ENCODE assay signal across 17 cellular contexts in the genomic region with DNA sequence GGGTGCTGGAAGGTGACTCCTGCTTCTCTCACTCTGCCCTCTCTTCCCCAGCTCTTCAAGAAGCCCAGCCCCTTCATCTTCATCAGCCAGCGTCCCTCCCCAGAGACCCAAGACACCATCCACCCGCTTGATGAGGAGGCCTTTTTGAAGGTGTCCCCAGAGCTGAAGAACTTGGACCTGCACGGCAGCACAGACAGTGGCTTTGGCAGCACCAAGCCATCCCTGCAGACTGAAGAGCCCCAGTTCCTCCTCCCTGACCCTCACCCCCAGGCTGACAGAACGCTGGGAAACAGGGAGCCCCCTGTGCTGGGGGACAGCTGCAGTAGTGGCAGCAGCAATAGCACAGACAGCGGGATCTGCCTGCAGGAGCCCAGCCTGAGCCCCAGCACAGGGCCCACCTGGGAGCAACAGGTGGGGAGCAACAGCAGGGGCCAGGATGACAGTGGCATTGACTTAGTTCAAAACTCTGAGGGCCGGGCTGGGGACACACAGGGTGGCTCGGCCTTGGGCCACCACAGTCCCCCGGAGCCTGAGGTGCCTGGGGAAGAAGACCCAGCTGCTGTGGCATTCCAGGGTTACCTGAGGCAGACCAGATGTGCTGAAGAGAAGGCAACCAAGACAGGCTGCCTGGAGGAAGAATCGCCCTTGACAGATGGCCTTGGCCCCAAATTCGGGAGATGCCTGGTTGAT. TPM values are rescaled to one million over a fixed set of nuclear protein-coding genes. Genes with fewer than 3 reads are reported as not detected.
DNase-seq lines count a peak whose midpoint lies in the region; ATAC-seq and TF ChIP-seq lines count a peak whose summit lies in the region.
"Had no signal": no experiment of that assay in that cellular context is flagged by ENCODE, and none has a peak within 500 bp of the region (broad histone marks: within the 10 kb centered on the region; RNA-seq: fewer than 3 reads in every experiment).

No MANE protein-coding gene starts in this region.

- DNase-seq in stimulated activated naive CD8-positive, alpha-beta T cell treated with anti-CD3 and anti-CD28 coated beads, Interleukin-15, Interleukin-2, amounts not matched to agents 100 U/mL and 50 U/mL, for 24 hours = no peak
- no peak for DNase-seq in activated CD8-positive, alpha-beta T cell treated with anti-CD3 and anti-CD28 coated beads for 36 hours
- DNase-seq in effector memory CD8-positive, alpha-beta T cell = no peak
- DNase-seq in left lung (no peak), SJCRH30 (no peak), AG08396 (ENCODE audit: low spot score) (no peak), retina (no peak)
- DNase-seq: GF-D8, heart right ventricle, MV-4-11, NCI-H2081, NCI-H510A treated with DMSO at 0.1 percent for 48 hours, nucleus accumbens, right cardiac atrium, SIG-M5 had no signal

- H3K27me3 Mint-ChIP-seq in stimulated activated naive CD8-positive, alpha-beta T cell treated with anti-CD3 and anti-CD28 coated beads, Interleukin-15, Interleukin-2, amounts not matched to agents 100 ng/mL and 50 ng/mL, for 24 hours = no peaks in the 10 kb centered on the region
- H3K27me3 Mint-ChIP-seq in activated CD8-positive, alpha-beta T cell treated with anti-CD3 and anti-CD28 coated beads for 36 hours = no peaks in the 10 kb centered on the region
- H3K27me3 Mint-ChIP-seq in effector memory CD8-positive, alpha-beta T cell = no peaks in the 10 kb centered on the region

- H3K9me3 Mint-ChIP-seq in stimulated activated naive CD8-positive, alpha-beta T cell treated with anti-CD3 and anti-CD28 coated beads, Interleukin-15, Interleukin-2, amounts not matched to agents 100 ng/mL and 50 ng/mL, for 24 hours = peaks cover 7% of the 10 kb centered on the region
- H3K9me3 Mint-ChIP-seq in activated CD8-positive, alpha-beta T cell treated with anti-CD3 and anti-CD28 coated beads for 36 hours = peaks cover 9% of the 10 kb centered on the region
- H3K9me3 Mint-ChIP-seq in effector memory CD8-positive, alpha-beta T cell = peaks cover 0 to 2% of the 10 kb centered on the region in 2 donors

- no peak for ATAC-seq in stimulated activated naive CD8-positive, alpha-beta T cell treated with anti-CD3 and anti-CD28 coated beads, Interleukin-15, Interleukin-2, amounts not matched to agents 100 U/mL and 50 U/mL, for 24 hours
- no peak for ATAC-seq in activated CD8-positive, alpha-beta T cell treated with anti-CD3 and anti-CD28 coated beads for 36 hours
- no peak for ATAC-seq in effector memory CD8-positive, alpha-beta T cell (replicated peaks)
- no peak for ATAC-seq in left lung
- ATAC-seq: heart right ventricle, right cardiac atrium had no signal

- intact Hi-C loops in activated CD8-positive, alpha-beta T cell treated with anti-CD3 and anti-CD28 coated beads for 36 hours (cut with micrococcal nuclease) = no loop called here
- intact Hi-C loops in left lung (cut with DNase I) = no loop called here

- peak overlapping the region in 1 of 2 donors; percentile 84 for H3K27ac ChIP-seq in left lung
- no peak overlapping the region for H3K27ac ChIP-seq in SJCRH30

- TF ChIP-seq CTCF in activated CD8-positive, alpha-beta T cell treated with anti-CD3 and anti-CD28 coated beads for 36 hours (IDR thresholded peaks at IDR 0.05) = no peak
- no peak for TF ChIP-seq CTCF in left lung (IDR thresholded peaks at IDR 0.05)

- CTCF ChIA-PET in activated CD8-positive, alpha-beta T cell treated with anti-CD3 and anti-CD28 coated beads for 36 hours (lab: Charles Lee) = interaction anchor here (1.1 to 31.9 kb wide), 7 partner anchors 10 to 184 kb away, joined by 3 to 386 read pairs (median 5); a partner anchor contains a TSS

- peaks cover 17 to 88% of the 10 kb centered on the region in 2 donors for H3K4me1 ChIP-seq in left lung
- no peaks in the 10 kb centered on the region for H3K4me1 ChIP-seq in SJCRH30

- no peaks in the 10 kb centered on the region for H3K27me3 ChIP-seq in left lung
- H3K27me3 ChIP-seq in SJCRH30 = no peaks in the 10 kb centered on the region
- H3K27me3 ChIP-seq: heart right ventricle had no signal

- H3K4me1 Mint-ChIP-seq in stimulated activated naive CD8-positive, alpha-beta T cell treated with anti-CD3 and anti-CD28 coated beads, Interleukin-15, Interleukin-2, amounts not matched to agents 100 ng/mL and 50 ng/mL, for 24 hours (ENCODE audit: low read depth) = peaks cover 91% of the 10 kb centered on the region
- H3K4me1 Mint-ChIP-seq in activated CD8-positive, alpha-beta T cell treated with anti-CD3 and anti-CD28 coated beads for 36 hours (ENCODE audit: low read depth) = peaks cover 89% of the 10 kb centered on the region
- peaks cover 83 to 86% of the 10 kb centered on the region in 2 donors for H3K4me1 Mint-ChIP-seq in effector memory CD8-positive, alpha-beta T cell (ENCODE audit: low read depth in 2 of 2)

- H3K9me3 ChIP-seq in left lung = peaks cover 0 to 2% of the 10 kb centered on the region in 2 donors
- H3K9me3 ChIP-seq in SJCRH30 (replicated peaks) = no peaks in the 10 kb centered on the region

- H3K4me3 Mint-ChIP-seq in stimulated activated naive CD8-positive, alpha-beta T cell treated with anti-CD3 and anti-CD28 coated beads, Interleukin-15, Interleukin-2, amounts not matched to agents 100 ng/mL and 50 ng/mL, for 24 hours = no peak overlapping the region
- no peak overlapping the region for H3K4me3 Mint-ChIP-seq in activated CD8-positive, alpha-beta T cell treated with anti-CD3 and anti-CD28 coated beads for 36 hours
- peak overlapping the region; percentile 61 to 74 for H3K4me3 Mint-ChIP-seq in effector memory CD8-positive, alpha-beta T cell
- H3K4me3 Mint-ChIP-seq: mesothelial cell of epicardium had no signal

- no peak overlapping the region for H3K4me3 ChIP-seq in left lung
- no peak overlapping the region for H3K4me3 ChIP-seq in SJCRH30
- H3K4me3 ChIP-seq: heart right ventricle had no signal

- H3K36me3 Mint-ChIP-seq in stimulated activated naive CD8-positive, alpha-beta T cell treated with anti-CD3 and anti-CD28 coated beads, Interleukin-15, Interleukin-2, amounts not matched to agents 100 ng/mL and 50 ng/mL, for 24 hours (ENCODE audit: low read depth) = peaks cover 64% of the 10 kb centered on the region
- H3K36me3 Mint-ChIP-seq in activated CD8-positive, alpha-beta T cell treated with anti-CD3 and anti-CD28 coated beads for 36 hours (ENCODE audit: low read depth) = peaks cover 76% of the 10 kb centered on the region
- H3K36me3 Mint-ChIP-seq in effector memory CD8-positive, alpha-beta T cell (ENCODE audit: insufficient read depth) = peaks cover 93% of the 10 kb centered on the region
- H3K36me3 Mint-ChIP-seq: mesothelial cell of epicardium had no signal

- H3K27ac Mint-ChIP-seq in stimulated activated naive CD8-positive, alpha-beta T cell treated with anti-CD3 and anti-CD28 coated beads, Interleukin-15, Interleukin-2, amounts not matched to agents 100 ng/mL and 50 ng/mL, for 24 hours = peak overlapping the region; percentile 79
- H3K27ac Mint-ChIP-seq in activated CD8-positive, alpha-beta T cell treated with anti-CD3 and anti-CD28 coated beads for 36 hours = peak overlapping the region; percentile 68
- peak overlapping the region; percentile 92 to 96 for H3K27ac Mint-ChIP-seq in effector memory CD8-positive, alpha-beta T cell
- H3K27ac Mint-ChIP-seq: mesothelial cell of epicardium had no signal

- H3K36me3 ChIP-seq in left lung (peaks cover 0 to 67% of the 10 kb centered on the region in 2 donors), SJCRH30 (no peaks in the 10 kb centered on the region)

- POLR2A ChIA-PET in activated CD8-positive, alpha-beta T cell treated with anti-CD3 and anti-CD28 coated beads for 36 hours (lab: Charles Lee) = interaction anchor here (0.6 to 33.1 kb wide), 8 partner anchors 2 to 53 kb away, joined by 3 to 710 read pairs (median 49); a partner anchor contains a TSS

RNA-seq across cellular contexts. Expression of a gene that starts 12.6 kb away (rescaled TPM):
- 10 to 100 TPM; 73.3 to 80.9 TPM for total RNA-seq in activated CD8-positive, alpha-beta T cell treated with anti-CD3 and anti-CD28 coated beads for 36 hours
- 10 to 100 TPM; 21.2 to 56.8 TPM for total RNA-seq in left lung
- not detected in 2 replicates for total RNA-seq in SJCRH30 (2014; rRNA removed; shearing (Covaris generic))

Comparison
In these comparisons a context has a peak if more than half of its experiments do, and no peak if none do; other contexts are left out.
1. H3K4me3 Mint-ChIP-seq: peak in effector memory CD8-positive, alpha-beta T cell (2 of 2); none in stimulated activated naive CD8-positive, alpha-beta T cell treated with anti-CD3 and anti-CD28 coated beads, Interleukin-15, Interleukin-2, amounts not matched to agents 100 ng/mL and 50 ng/mL, for 24 hours (single experiment) and activated CD8-positive, alpha-beta T cell treated with anti-CD3 and anti-CD28 coated beads for 36 hours (single experiment).
2. RNA of a gene that starts 12.6 kb away (total RNA-seq): 73.3 to 80.9 TPM in activated CD8-positive, alpha-beta T cell treated with anti-CD3 and anti-CD28 coated beads for 36 hours and 21.2 to 56.8 TPM in left lung; not detected in SJCRH30; every median in the first group is over 10 times any median in the second.
3. Peak in every context shown above with its lines, with median percentiles within 50 percentile points of each other: H3K27ac Mint-ChIP-seq.